In the genomic region with DNA sequence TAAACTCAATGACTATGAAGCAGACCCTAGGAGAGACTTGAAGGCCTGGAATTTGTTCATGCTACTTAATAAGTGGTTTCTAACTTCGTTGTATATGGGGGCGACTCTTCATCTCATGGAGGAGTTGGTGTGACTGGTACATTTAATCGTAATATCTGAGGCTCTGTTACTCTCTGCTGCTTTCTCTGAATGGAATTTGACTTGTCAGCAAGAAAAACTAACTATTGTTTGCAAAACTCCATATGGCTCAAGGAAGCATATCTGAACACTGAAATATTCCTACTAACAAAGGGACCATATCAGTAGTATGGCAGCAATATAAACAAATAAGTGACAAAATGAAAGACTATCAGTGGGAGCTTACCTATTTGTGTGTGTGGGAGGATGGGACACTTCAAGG, we compare ENCODE assay signal across 21 cellular contexts.
"Had no signal": no experiment of that assay in that cellular context is flagged by ENCODE, and none has a peak within 500 bp of the region (broad histone marks: within the 10 kb centered on the region; RNA-seq: fewer than 3 reads in every experiment).

No MANE protein-coding gene starts in this region.

- H3K4me1 ChIP-seq: SJSA1 had no signal

- H3K9me3 ChIP-seq: SJSA1 had no signal

- H3K4me2 ChIP-seq: KMS-11 had no signal

- H3K27ac ChIP-seq: KMS-11, SJSA1, SK-N-MC had no signal

- DNase-seq: Kasumi-1, MM.1S, MV-4-11, NCI-H1048, NCI-H1105, NCI-H1417, NCI-H146, NCI-H1930, NCI-H2081, NCI-H2107, NCI-H2227 treated with DMSO at 0.1 percent for 48 hours, NCI-H526 treated with DMSO at 0.1 percent for 48 hours, NCI-H748 treated with DMSO at 0.1 percent for 48 hours, Right ventricle myocardium superior, RPMI8226, SIG-M5 had no signal

- ATAC-seq: K562 had no signal

- H3K36me3 ChIP-seq: SJSA1 had no signal

- H3K4me3 ChIP-seq: K562, SJSA1, SK-N-MC had no signal

- FAIRE-seq: K562, RCC 7860 had no signal

- H3K27me3 ChIP-seq: SJSA1 had no signal

- H3K9ac ChIP-seq: KMS-11 had no signal
